Comparison of ENCODE assay signal across 21 cellular contexts in the genomic region with DNA sequence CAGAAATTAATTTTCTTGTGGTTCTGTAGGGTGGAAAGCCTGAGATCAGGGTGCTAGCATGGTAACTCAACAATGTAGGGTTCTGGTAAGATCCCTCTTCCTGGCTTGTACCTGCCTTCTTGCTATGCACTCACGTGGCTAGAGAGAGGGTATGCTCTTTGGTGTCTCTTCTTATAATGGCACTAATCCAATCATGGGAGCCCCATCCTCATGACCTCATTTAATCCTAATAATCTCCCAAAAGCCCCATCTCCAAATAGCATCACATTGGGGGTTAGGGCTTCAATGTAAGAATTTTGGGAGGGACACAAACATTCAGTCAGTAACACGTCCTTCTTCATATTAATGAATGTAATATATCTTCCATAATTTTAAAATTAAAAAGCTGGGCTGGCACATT.
"Had no signal": no experiment of that assay in that cellular context is flagged by ENCODE, and none has a peak within 500 bp of the region (broad histone marks: within the 10 kb centered on the region; RNA-seq: fewer than 3 reads in every experiment).

No MANE protein-coding gene starts in this region.

- H3K27me3 ChIP-seq: breast epithelium, foreskin keratinocyte, neural progenitor cell, sigmoid colon, SJCRH30, thyroid gland, upper lobe of right lung had no signal

- H3K27ac Mint-ChIP-seq: memory B cell, neural progenitor cell had no signal

- H3K36me3 ChIP-seq: breast epithelium, neural progenitor cell, sigmoid colon, thyroid gland, upper lobe of right lung had no signal

- H2AFZ ChIP-seq: neural progenitor cell had no signal

- H3K4me2 ChIP-seq: neural progenitor cell, smooth muscle cell had no signal

- H3K27me3 Mint-ChIP-seq: central memory CD8-positive, alpha-beta T cell; naive B cell had no signal

- H3K4me3 ChIP-seq: breast epithelium, neural progenitor cell, sigmoid colon, SJCRH30, smooth muscle cell, thyroid gland, upper lobe of right lung had no signal

- H3K4me3 Mint-ChIP-seq: central memory CD8-positive, alpha-beta T cell; memory B cell; naive B cell; neural progenitor cell had no signal

- H3K9me3 ChIP-seq: sigmoid colon, thyroid gland, upper lobe of right lung had no signal

- H3K4me1 ChIP-seq: neural progenitor cell had no signal

- ATAC-seq: foreskin keratinocyte, left colon, upper lobe of right lung had no signal

- DNase-seq: activated CD8-positive, alpha-beta memory T cell treated with anti-CD3 and anti-CD28 coated beads for 24 hours; activated CD8-positive, alpha-beta memory T cell treated with anti-CD3 and anti-CD28 coated beads, Interleukin-2, amount 50 U/mL, for 4 hours; effector memory CD4-positive, alpha-beta T cell; foreskin keratinocyte; left colon; naive B cell; posterior cingulate gyrus; sigmoid colon; SJCRH30; stimulated activated CD4-positive, alpha-beta T cell treated with anti-CD3 and anti-CD28 coated beads, Interleukin-15, amount 100 ng/mL, for 24 hours; stimulated activated CD8-positive, alpha-beta memory T cell treated with anti-CD3 and anti-CD28 coated beads, Interleukin-4, amount 100 ng/mL, for 48 hours; stimulated activated naive CD4-positive, alpha-beta T cell treated with Interleukin-2 at 50 U/mL for 16 hours; substantia nigra; T-helper 1 cell; thyroid gland; upper lobe of right lung had no signal

- H3K9ac ChIP-seq: neural progenitor cell had no signal

- H3K27ac ChIP-seq: breast epithelium, foreskin keratinocyte, neural progenitor cell, sigmoid colon, SJCRH30, thyroid gland, upper lobe of right lung had no signal
